In the genomic region with DNA sequence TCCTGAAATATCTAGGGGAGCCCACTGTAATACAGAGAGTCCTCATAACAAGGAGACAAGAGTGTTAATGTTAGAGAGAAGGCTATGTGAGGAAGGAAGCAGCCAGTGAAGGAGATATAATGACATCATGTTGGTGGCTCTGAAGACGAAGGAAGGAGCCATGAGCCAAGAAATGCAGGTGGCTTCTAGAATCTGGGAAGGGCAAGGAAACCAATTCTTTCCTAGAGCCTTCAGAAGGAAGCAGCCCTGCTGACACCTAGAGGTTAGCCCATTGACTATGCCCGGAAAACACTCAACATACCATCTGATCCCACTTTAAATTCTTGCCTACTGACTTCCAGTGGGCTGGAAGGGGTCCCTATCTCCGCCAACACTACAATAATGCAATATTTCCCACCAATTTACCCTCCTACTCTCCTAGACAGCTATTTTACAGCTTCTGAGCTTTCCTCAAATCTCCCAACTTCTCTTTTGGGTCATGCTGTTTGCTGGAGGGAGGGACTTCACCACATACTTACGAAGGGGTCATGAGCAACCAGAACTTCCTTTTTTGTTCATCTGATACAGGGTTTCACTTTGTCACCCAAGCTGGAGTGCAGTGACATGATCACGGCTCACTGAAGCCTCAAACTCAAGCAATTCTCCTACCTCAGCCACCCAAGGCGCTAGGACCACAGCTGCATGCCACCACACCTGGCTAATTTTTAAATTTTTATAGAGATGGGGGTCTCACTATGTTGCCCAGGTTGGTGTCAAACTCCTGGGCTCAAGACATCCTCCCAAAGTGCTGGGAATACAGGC, we compare ENCODE assay signal across 9 cellular contexts. TPM values are rescaled to one million over a fixed set of nuclear protein-coding genes. Genes with fewer than 3 reads are reported as not detected.
DNase-seq lines count a peak whose midpoint lies in the region; ATAC-seq, FAIRE-seq and TF ChIP-seq lines count a peak whose summit lies in the region.
"Had no signal": no experiment of that assay in that cellular context is flagged by ENCODE, and none has a peak within 500 bp of the region (broad histone marks: within the 10 kb centered on the region; RNA-seq: fewer than 3 reads in every experiment).

No MANE protein-coding gene starts in this region.

- DNase-seq in right lobe of liver (no peak), HepG2 (ENCODE audit: low spot score) (no peak), T-cell (peak in 5 of 34 experiments; percentile 3 to 29 (median 19)), A172 (ENCODE audit: low spot score) (no peak), NCI-H510A treated with DMSO at 0.1 percent for 48 hours (lab: John Stamatoyannopoulos, UW) (no peak), NCI-H1417 treated with DMSO at 0.1 percent for 48 hours (lab: John Stamatoyannopoulos, UW) (no peak)
- DNase-seq in naive thymus-derived CD8-positive, alpha-beta T cell, result peak in 8 of 10 donors; percentile 1 to 43 (median 20)

- no peaks in the 10 kb centered on the region for H3K79me2 ChIP-seq in HepG2 (ENCODE audit: insufficient read depth, low read length)

- ATAC-seq in right lobe of liver (peak in 3 of 4 donors; percentile 31 to 48 (median 36)), HepG2 (no peak), HG02973 (IDR thresholded peaks at IDR 0.05; ENCODE audit: unreplicated experiment) (peak; percentile 81), T-cell (replicated peaks in 1 of 4) (peak; percentile 37 to 78 (median 70))
- ATAC-seq in naive thymus-derived CD8-positive, alpha-beta T cell, result peak; percentile 51 to 54

- no peak overlapping the region for H3K4me2 ChIP-seq in HepG2 (ENCODE audit: low read depth, low read length)

- no peaks in the 10 kb centered on the region for H3K9me3 ChIP-seq in right lobe of liver
- no peaks in the 10 kb centered on the region for H3K9me3 ChIP-seq in HepG2 (ENCODE audit: low read length)

- CTCF ChIA-PET in HepG2 (lab: Yijun Ruan, JAX; ENCODE audit: low intra/inter-chr PET ratio, low total read pairs) (no interaction called here), T-cell (lab: Charles Lee) (interaction anchor here (0.5 to 1.1 kb wide), 2 partner anchors 26 to 212 kb away, joined by 3 read pairs; partner anchors contain the start of gene USO1 (in 1 of the 2))

- H3K36me3 ChIP-seq in right lobe of liver (no peaks in the 10 kb centered on the region), HepG2 (replicated peaks in 1 of 2; ENCODE audit: control insufficient read depth in 1 of 2, insufficient read depth in 2 of 2, low read length in 2 of 2) (peaks cover 1 to 5% of the 10 kb centered on the region in 2 experiments; a peak in 3 of 5 replicates)

- peaks cover 35 to 43% (median 42%) of the 10 kb centered on the region in 3 donors for H3K4me1 Mint-ChIP-seq in T-cell
- H3K4me1 Mint-ChIP-seq in naive thymus-derived CD8-positive, alpha-beta T cell, result peaks cover 14 to 43% (median 39%) of the 10 kb centered on the region in 4 donors

- no peak for TF ChIP-seq CTCF in right lobe of liver (IDR thresholded peaks at IDR 0.05)
- no peak for TF ChIP-seq CTCF in HepG2 (CRISPR knock-in tag; IDR thresholded peaks at IDR 0.05)

- no peak overlapping the region for H3K4me3 ChIP-seq in right lobe of liver
- H3K4me3 ChIP-seq in HepG2 (replicated peaks in 1 of 3; ENCODE audit: insufficient read depth in 1 of 3, low read depth in 2 of 3, low read length in 3 of 3), result no peak overlapping the region

- FAIRE-seq in HepG2 (lab: Jason Lieb, UNC), result no peak

- intact Hi-C loops in right lobe of liver (cut with DNase I), result no loop called here
- intact Hi-C loops in HepG2 (cut with micrococcal nuclease; ENCODE audit: unreplicated experiment), result no loop called here

- no TSS peak for BruUV-seq in HepG2 (replicated peaks; lab: Mats Ljungman, UMichigan)

- 71% methylated on average over 5 of the region's 6 CpGs for WGBS in right lobe of liver (ENCODE audit: insufficient coverage, low coverage, low lambda C conversion rate, missing lambda C conversion rate)
- 93% methylated on average over 5 of the region's 6 CpGs for WGBS in HepG2 (ENCODE audit: low lambda C conversion rate)

- TF ChIP-seq POLR2A in right lobe of liver (IDR thresholded peaks at IDR 0.05) (no peak), HepG2 (IDR thresholded peaks at IDR 0.05; ENCODE audit: insufficient read depth in 1 of 2, low read depth in 2 of 2, low read length in 2 of 2) (no peak)

- H4K20me1 ChIP-seq in HepG2 (ENCODE audit: insufficient read depth, low read length), result no peaks in the 10 kb centered on the region

- H3K27ac Mint-ChIP-seq in T-cell, result peak overlapping the region; percentile 79 to 90
- peak overlapping the region; percentile 84 to 94 (median 90) for H3K27ac Mint-ChIP-seq in naive thymus-derived CD8-positive, alpha-beta T cell

- POLR2A ChIA-PET in HepG2 (lab: Yijun Ruan, JAX) (no interaction called here), T-cell (lab: Charles Lee) (interaction anchor here in 1 of 2 donors (0.6 to 1.5 kb wide), 3 partner anchors 25 to 216 kb away, joined by 3 to 4 read pairs (median 3); partner anchors contain the start of gene USO1)
- POLR2A ChIA-PET in naive thymus-derived CD8-positive, alpha-beta T cell (lab: Charles Lee), result interaction anchor here (1.4 to 1.5 kb wide), 3 partner anchors 25 to 68 kb away, joined by 3 to 6 read pairs (median 4); partner anchors contain the start of genes CDKL2 and USO1

- H3K4me1 ChIP-seq in right lobe of liver (peaks cover 0 to 32% (median 11%) of the 10 kb centered on the region in 4 donors), HepG2 (ENCODE audit: insufficient read depth, low read length) (peaks cover 30% of the 10 kb centered on the region)

- in situ Hi-C loops in HepG2 (cut with HindIII; ENCODE audit: extremely low pct_ligation_motif_present, low pct_unique_long_range_greater_than_20kb), result no loop called here

- H3K36me3 Mint-ChIP-seq in T-cell, result peaks cover 7% of the 10 kb centered on the region
- H3K36me3 Mint-ChIP-seq in naive thymus-derived CD8-positive, alpha-beta T cell, result no peaks in the 10 kb centered on the region

- H3K27me3 Mint-ChIP-seq in T-cell, result no peaks in the 10 kb centered on the region
- H3K27me3 Mint-ChIP-seq in naive thymus-derived CD8-positive, alpha-beta T cell, result no peaks in the 10 kb centered on the region

- H3K4me3 Mint-ChIP-seq in T-cell, result peak overlapping the region; percentile 14 to 32 (median 17)
- H3K4me3 Mint-ChIP-seq in naive thymus-derived CD8-positive, alpha-beta T cell, result peak overlapping the region; percentile 9 to 69 (median 60)

- TF ChIP-seq EP300 in HepG2 (IDR thresholded peaks at IDR 0.05; ENCODE audit: low read depth in 2 of 2, low read length in 2 of 2), result no peak
- no peak for TF ChIP-seq EP300 in HepG2 (CRISPR knock-in tag; IDR thresholded peaks at IDR 0.05; ENCODE audit: borderline replicate concordance)

- no peaks in the 10 kb centered on the region for H3K9me3 Mint-ChIP-seq in T-cell
- H3K9me3 Mint-ChIP-seq in naive thymus-derived CD8-positive, alpha-beta T cell, result no peaks in the 10 kb centered on the region

- no peak overlapping the region for H2AFZ ChIP-seq in HepG2 (ENCODE audit: low read length)

- H3K9ac ChIP-seq in HepG2 (ENCODE audit: insufficient read depth, low read depth, low read length), result no peak overlapping the region

- TF ChIP-seq RAD21 in HepG2 (CRISPR knock-in tag; IDR thresholded peaks at IDR 0.05), result no peak

- H3K27ac ChIP-seq in right lobe of liver, result peak overlapping the region in 1 of 3 donors; percentile 37
- no peak overlapping the region for H3K27ac ChIP-seq in HepG2 (ENCODE audit: extremely low read length, insufficient read depth, low read length)
- H3K27ac ChIP-seq: VCaP had no signal

- H3K27me3 ChIP-seq in right lobe of liver (no peaks in the 10 kb centered on the region), HepG2 (ENCODE audit: control insufficient read depth in 1 of 2, insufficient read depth in 2 of 2, low read length in 2 of 2) (no peaks in the 10 kb centered on the region)

RNA-seq across cellular contexts. Expression of gene G3BP2, which starts 25.2 kb away (rescaled TPM):
- total RNA-seq in right lobe of liver (10 to 100 TPM; 47.6 to 68.9 (median 64.5) TPM), HepG2 (2016; rRNA removed; fragmentation: Illumina TruSeq; extraction: Trizol) (179 and 316 TPM in 2 replicates), T-cell (100 to 1,000 TPM; 135 to 316 (median 141) TPM)
- total RNA-seq in HepG2 (2016; cell fraction: cytosol; rRNA removed; fragmentation: Illumina TruSeq; extraction: Trizol; ENCODE audit: low read depth), result 11.2 and 19.7 TPM in 2 replicates
- 189 and 305 TPM in 2 replicates for total RNA-seq in HepG2 (2016; cell fraction: insoluble cytoplasmic fraction; rRNA removed; fragmentation: Illumina TruSeq; extraction: Trizol)
- 43.1 and 44.4 TPM in 2 replicates for total RNA-seq in HepG2 (2016; cell fraction: membrane; rRNA removed; fragmentation: Illumina TruSeq; extraction: Trizol)
- 111 and 112 TPM in 2 replicates for total RNA-seq in HepG2 (2016; cell fraction: nucleus; rRNA removed; fragmentation: Illumina TruSeq; extraction: Trizol)
- polyA plus RNA-seq in HepG2 (2011; rRNA removed), result 45.9 and 51.7 TPM in 2 replicates
- 27.1 and 46.8 TPM in 2 replicates for polyA plus RNA-seq in HepG2 (2011; cell fraction: cytosol; rRNA removed)
- 15.9 and 17.2 TPM in 2 replicates for polyA plus RNA-seq in HepG2 (2011; cell fraction: nucleus; rRNA removed)
- polyA plus RNA-seq in HepG2 (2012), result 70.5 and 76.8 TPM in 2 replicates
- polyA plus RNA-seq in HepG2 (2016; cell fraction: cytosol; fragmentation: Illumina TruSeq; extraction: Trizol; ENCODE audit: low read depth), result 5.2 and 5.9 TPM in 2 replicates
- 205 and 220 TPM in 2 replicates for polyA plus RNA-seq in HepG2 (2016; cell fraction: insoluble cytoplasmic fraction; fragmentation: Illumina TruSeq; extraction: Trizol; ENCODE audit: low read depth)
- 17.8 and 19.9 TPM in 2 replicates for polyA plus RNA-seq in HepG2 (2016; cell fraction: membrane; fragmentation: Illumina TruSeq; extraction: Trizol; ENCODE audit: low read depth)
- 75.9 and 78.7 TPM in 2 replicates for polyA plus RNA-seq in HepG2 (2016; cell fraction: nucleus; fragmentation: Illumina TruSeq; extraction: Trizol; ENCODE audit: insufficient read depth, low read depth)
- polyA minus RNA-seq in HepG2 (2011; rRNA and poly(A)+ RNA removed; ENCODE audit: low replicate concordance), result 31.2 and 31.4 TPM in 2 replicates
- 69.6 and 72.0 TPM in 2 replicates for polyA minus RNA-seq in HepG2 (2011; cell fraction: cytosol; rRNA and poly(A)+ RNA removed)
- polyA minus RNA-seq in HepG2 (2011; cell fraction: nucleus; rRNA and poly(A)+ RNA removed), result 61.0 and 82.1 TPM in 2 replicates
- total RNA-seq in naive thymus-derived CD8-positive, alpha-beta T cell, result 100 to 1,000 TPM; 172 to 190 TPM
- 100 to 1,000 TPM; 116 to 125 (median 121) TPM for polyA plus RNA-seq in naive thymus-derived CD8-positive, alpha-beta T cell
- 97.5 and 102 TPM in 2 replicates for total RNA-seq in A172 (2014; rRNA removed; shearing (Covaris generic))

RNA-seq across cellular contexts. Expression of gene USO1, which starts 26.0 kb away (rescaled TPM):
- total RNA-seq in right lobe of liver, result 10 to 100 TPM; 43.7 to 64.0 (median 49.4) TPM
- 87.7 and 111 TPM in 2 replicates for total RNA-seq in HepG2 (2016; rRNA removed; fragmentation: Illumina TruSeq; extraction: Trizol)
- 8.7 and 10.1 TPM in 2 replicates for total RNA-seq in HepG2 (2016; cell fraction: cytosol; rRNA removed; fragmentation: Illumina TruSeq; extraction: Trizol; ENCODE audit: low read depth)
- 86.1 and 107 TPM in 2 replicates for total RNA-seq in HepG2 (2016; cell fraction: insoluble cytoplasmic fraction; rRNA removed; fragmentation: Illumina TruSeq; extraction: Trizol)
- 34.3 and 42.9 TPM in 2 replicates for total RNA-seq in HepG2 (2016; cell fraction: membrane; rRNA removed; fragmentation: Illumina TruSeq; extraction: Trizol)
- 67.4 and 83.9 TPM in 2 replicates for total RNA-seq in HepG2 (2016; cell fraction: nucleus; rRNA removed; fragmentation: Illumina TruSeq; extraction: Trizol)
- 40.8 and 52.2 TPM in 2 replicates for polyA plus RNA-seq in HepG2 (2011; rRNA removed)
- polyA plus RNA-seq in HepG2 (2011; cell fraction: cytosol; rRNA removed), result 21.5 and 31.4 TPM in 2 replicates
- polyA plus RNA-seq in HepG2 (2011; cell fraction: nucleus; rRNA removed), result 16.6 and 18.0 TPM in 2 replicates
- 42.8 and 53.1 TPM in 2 replicates for polyA plus RNA-seq in HepG2 (2012)
- 3.9 and 4.3 TPM in 2 replicates for polyA plus RNA-seq in HepG2 (2016; cell fraction: cytosol; fragmentation: Illumina TruSeq; extraction: Trizol; ENCODE audit: low read depth)
- polyA plus RNA-seq in HepG2 (2016; cell fraction: insoluble cytoplasmic fraction; fragmentation: Illumina TruSeq; extraction: Trizol; ENCODE audit: low read depth), result 72.4 and 76.4 TPM in 2 replicates
- 16.6 and 19.6 TPM in 2 replicates for polyA plus RNA-seq in HepG2 (2016; cell fraction: membrane; fragmentation: Illumina TruSeq; extraction: Trizol; ENCODE audit: low read depth)
- polyA plus RNA-seq in HepG2 (2016; cell fraction: nucleus; fragmentation: Illumina TruSeq; extraction: Trizol; ENCODE audit: insufficient read depth, low read depth), result 78.1 and 78.9 TPM in 2 replicates
- polyA minus RNA-seq in HepG2 (2011; rRNA and poly(A)+ RNA removed; ENCODE audit: low replicate concordance), result 14.8 and 29.1 TPM in 2 replicates
- polyA minus RNA-seq in HepG2 (2011; cell fraction: cytosol; rRNA and poly(A)+ RNA removed), result 40.9 and 44.0 TPM in 2 replicates
- polyA minus RNA-seq in HepG2 (2011; cell fraction: nucleus; rRNA and poly(A)+ RNA removed), result 50.7 and 56.3 TPM in 2 replicates
- 10 to 100 TPM; 24.9 to 40.5 (median 34.6) TPM for total RNA-seq in T-cell
- 10 to 100 TPM; 32.3 to 36.6 TPM for total RNA-seq in naive thymus-derived CD8-positive, alpha-beta T cell
- polyA plus RNA-seq in naive thymus-derived CD8-positive, alpha-beta T cell, result 10 to 100 TPM; 22.0 to 26.5 (median 24.4) TPM
- 39.9 and 49.9 TPM in 2 replicates for total RNA-seq in A172 (2014; rRNA removed; shearing (Covaris generic))

Comparison
In these comparisons a context has a peak if more than half of its experiments do, and no peak if none do; other contexts are left out.
1. DNase-seq: peak in naive thymus-derived CD8-positive, alpha-beta T cell (8 of 10); none in right lobe of liver (0 of 3), HepG2 (single experiment), A172 (single experiment), NCI-H510A treated with DMSO at 0.1 percent for 48 hours (single experiment) and NCI-H1417 treated with DMSO at 0.1 percent for 48 hours (single experiment).